21 cellular contexts compared by ENCODE assay signal in genomic region chr18:76064998-76065397, GRCh38.
DNase-seq lines count a peak whose midpoint lies in the region; ATAC-seq, FAIRE-seq and TF ChIP-seq lines count a peak whose summit lies in the region.
"Had no signal": no experiment of that assay in that cellular context is flagged by ENCODE, and none has a peak within 500 bp of the region (broad histone marks: within the 10 kb centered on the region; RNA-seq: fewer than 3 reads in every experiment).

No MANE protein-coding gene starts in this region.

- peaks cover 14% of the 10 kb centered on the region for H3K4me1 Mint-ChIP-seq in mesothelial cell of epicardium
- H3K4me1 Mint-ChIP-seq in activated naive CD4-positive, alpha-beta T cell treated with anti-CD3 and anti-CD28 coated beads, Interleukin-2, amount 10 ng/mL, durations not matched to agents 7 days and 5 days, result no peaks in the 10 kb centered on the region
- H3K4me1 Mint-ChIP-seq: activated CD8-positive, alpha-beta memory T cell treated with anti-CD3 and anti-CD28 coated beads, Interleukin-2, amount 10 ng/mL, durations not matched to agents 7 days and 5 days had no signal

- H3K9me3 ChIP-seq in HUES64 (ENCODE audit: insufficient read depth, low read depth, low read length), result no peaks in the 10 kb centered on the region; the same call in 1 of the 2 replicates
- H3K9me3 ChIP-seq: esophagus squamous epithelium, mucosa of descending colon, SJCRH30 had no signal

- peaks cover 27% of the 10 kb centered on the region for H3K9me3 Mint-ChIP-seq in mesothelial cell of epicardium
- H3K9me3 Mint-ChIP-seq in activated naive CD4-positive, alpha-beta T cell treated with anti-CD3 and anti-CD28 coated beads, Interleukin-2, amount 10 ng/mL, durations not matched to agents 7 days and 5 days, result no peaks in the 10 kb centered on the region

- H3K4me3 Mint-ChIP-seq in mesothelial cell of epicardium, result no peak overlapping the region
- no peak overlapping the region for H3K4me3 Mint-ChIP-seq in activated naive CD4-positive, alpha-beta T cell treated with anti-CD3 and anti-CD28 coated beads, Interleukin-2, amount 10 ng/mL, durations not matched to agents 7 days and 5 days
- H3K4me3 Mint-ChIP-seq: activated CD8-positive, alpha-beta memory T cell treated with anti-CD3 and anti-CD28 coated beads, Interleukin-2, amount 10 ng/mL, durations not matched to agents 7 days and 5 days had no signal

- H3K27ac Mint-ChIP-seq in mesothelial cell of epicardium, result peak overlapping the region; percentile 17
- no peak overlapping the region for H3K27ac Mint-ChIP-seq in activated naive CD4-positive, alpha-beta T cell treated with anti-CD3 and anti-CD28 coated beads, Interleukin-2, amount 10 ng/mL, durations not matched to agents 7 days and 5 days
- H3K27ac Mint-ChIP-seq: activated CD8-positive, alpha-beta memory T cell treated with anti-CD3 and anti-CD28 coated beads, Interleukin-2, amount 10 ng/mL, durations not matched to agents 7 days and 5 days had no signal

- peaks cover 15% of the 10 kb centered on the region for H3K4me1 ChIP-seq in HUES64 (ENCODE audit: insufficient read depth, low read length)
- H3K4me1 ChIP-seq: esophagus squamous epithelium, SJCRH30 had no signal

- no peak for ATAC-seq in HG02938 (IDR thresholded peaks at IDR 0.05; ENCODE audit: unreplicated experiment)
- ATAC-seq in HG02678 (IDR thresholded peaks at IDR 0.05; ENCODE audit: unreplicated experiment), result no peak
- ATAC-seq: activated CD8-positive, alpha-beta memory T cell treated with anti-CD3 and anti-CD28 coated beads, Interleukin-2, amount 10 ng/mL, durations not matched to agents 7 days and 5 days; mucosa of descending colon; right cardiac atrium had no signal

- 18% methylated on average over 6 of the region's 6 CpGs for WGBS in HUES64

- CTCF ChIA-PET in activated naive CD4-positive, alpha-beta T cell treated with anti-CD3 and anti-CD28 coated beads, Interleukin-2, amount 10 ng/mL, durations not matched to agents 7 days and 5 days (lab: Charles Lee), result no interaction called here

- H3K9ac ChIP-seq in HUES64 (ENCODE audit: low read depth, low read length), result no peak overlapping the region

- H3K27me3 Mint-ChIP-seq in mesothelial cell of epicardium (ENCODE audit: low read depth), result no peaks in the 10 kb centered on the region
- peaks cover 7% of the 10 kb centered on the region for H3K27me3 Mint-ChIP-seq in activated naive CD4-positive, alpha-beta T cell treated with anti-CD3 and anti-CD28 coated beads, Interleukin-2, amount 10 ng/mL, durations not matched to agents 7 days and 5 days
- H3K27me3 Mint-ChIP-seq: activated CD8-positive, alpha-beta memory T cell treated with anti-CD3 and anti-CD28 coated beads, Interleukin-2, amount 10 ng/mL, durations not matched to agents 7 days and 5 days had no signal

- peaks cover 3% of the 10 kb centered on the region for H3K36me3 Mint-ChIP-seq in mesothelial cell of epicardium
- H3K36me3 Mint-ChIP-seq in activated naive CD4-positive, alpha-beta T cell treated with anti-CD3 and anti-CD28 coated beads, Interleukin-2, amount 10 ng/mL, durations not matched to agents 7 days and 5 days, result no peaks in the 10 kb centered on the region
- H3K36me3 Mint-ChIP-seq: activated CD8-positive, alpha-beta memory T cell treated with anti-CD3 and anti-CD28 coated beads, Interleukin-2, amount 10 ng/mL, durations not matched to agents 7 days and 5 days had no signal

- H3K4me3 ChIP-seq in HUES64 (ENCODE audit: low read length) (no peak overlapping the region), bronchial epithelial cell (ENCODE audit: low read depth, low read length) (no peak overlapping the region)
- H3K4me3 ChIP-seq: esophagus squamous epithelium, mucosa of descending colon, SJCRH30 had no signal

- no peaks in the 10 kb centered on the region for H3K36me3 ChIP-seq in HUES64 (ENCODE audit: insufficient read depth, low read length)
- H3K36me3 ChIP-seq in bronchial epithelial cell (ENCODE audit: control insufficient read depth, insufficient read depth, low read length), result no peaks in the 10 kb centered on the region
- H3K36me3 ChIP-seq: esophagus squamous epithelium, SJCRH30 had no signal

- no peak for FAIRE-seq in bronchial epithelial cell (lab: Jason Lieb, UNC)
- FAIRE-seq: A204.1 had no signal

- H3K27me3 ChIP-seq in HUES64 (ENCODE audit: insufficient read depth, low read length), result no peaks in the 10 kb centered on the region
- no peaks in the 10 kb centered on the region for H3K27me3 ChIP-seq in bronchial epithelial cell (ENCODE audit: control insufficient read depth, insufficient read depth, low read length)
- H3K27me3 ChIP-seq: esophagus squamous epithelium, SJCRH30 had no signal

- TF ChIP-seq CTCF in bronchial epithelial cell (IDR thresholded peaks at IDR 0.05; ENCODE audit: insufficient read depth, low read length, severe bottlenecking) (no peak), mesothelial cell of epicardium (IDR thresholded peaks at IDR 0.05; ENCODE audit: unreplicated experiment) (no peak)

- H3K27ac ChIP-seq in HUES64 (ENCODE audit: low read depth, low read length), result peak overlapping the region; percentile 52; the same call in 1 of the 2 replicates
- H3K27ac ChIP-seq: esophagus squamous epithelium, SJCRH30 had no signal

- DNase-seq in NCI-H1436 (lab: John Stamatoyannopoulos, UW), result peak; percentile 1
- DNase-seq in NCI-H1436 treated with DMSO at 0.1 percent for 48 hours (lab: John Stamatoyannopoulos, UW), result no peak
- peak; percentile 3 for DNase-seq in bronchial epithelial cell (ENCODE audit: low read depth)
- DNase-seq in mesothelial cell of epicardium (ENCODE audit: low spot score in 2 of 2, unreplicated experiment in 2 of 2), result no peak
- no peak for DNase-seq in activated naive CD4-positive, alpha-beta T cell treated with anti-CD3 and anti-CD28 coated beads, Interleukin-2, amount 10 ng/mL, durations not matched to agents 7 days and 5 days
- DNase-seq: activated CD8-positive, alpha-beta memory T cell treated with anti-CD3 and anti-CD28 coated beads, Interleukin-2, amount 10 ng/mL, durations not matched to agents 7 days and 5 days; C1 segment of cervical spinal cord; central memory CD4-positive, alpha-beta T cell; esophagus squamous epithelium; kidney glomerular epithelial cell; MM.1S; mucosa of descending colon; NCI-H2171; nucleus accumbens; right cardiac atrium; T-helper 9 cell had no signal

Comparison
In these comparisons a context has a peak if more than half of its experiments do, and no peak if none do; other contexts are left out.
1. DNase-seq: peak in NCI-H1436 (single experiment) and bronchial epithelial cell (single experiment); none in NCI-H1436 treated with DMSO at 0.1 percent for 48 hours (single experiment), mesothelial cell of epicardium (0 of 2) and activated naive CD4-positive, alpha-beta T cell treated with anti-CD3 and anti-CD28 coated beads, Interleukin-2, amount 10 ng/mL, durations not matched to agents 7 days and 5 days (single experiment).